ENCODE assay signal across 11 cellular contexts in genomic region chr15:34435658-34436057, GRCh38. TPM values are rescaled to one million over a fixed set of nuclear protein-coding genes. Genes with fewer than 3 reads are reported as not detected.
A peak's percentile ranks its signal among the peaks of the same experiment; 100 is the strongest.
DNase-seq lines count a peak whose midpoint lies in the region; ATAC-seq, FAIRE-seq and TF ChIP-seq lines count a peak whose summit lies in the region.
"Had no signal": no experiment of that assay in that cellular context is flagged by ENCODE, and none has a peak within 500 bp of the region (broad histone marks: within the 10 kb centered on the region; RNA-seq: fewer than 3 reads in every experiment).

No MANE protein-coding gene starts in this region.

- no peak for FAIRE-seq in GM12892 (lab: Jason Lieb, UNC)
- FAIRE-seq: GM12891 had no signal

- no peak overlapping the region for H3K4ac ChIP-seq in H9 (ENCODE audit: low read depth, low read length)

- H3K56ac ChIP-seq in H9 (ENCODE audit: insufficient read length, low read depth, low read length), result no peak overlapping the region

- H3K79me2 ChIP-seq in H9 (ENCODE audit: insufficient read depth, low read length), result no peaks in the 10 kb centered on the region

- H3K27ac Mint-ChIP-seq in H9, result no peak overlapping the region; a peak in 1 of 7 replicates
- peak overlapping the region; percentile 64 to 68 for H3K27ac Mint-ChIP-seq in natural killer cell treated with Interleukin-12 subunit alpha and Interleukin-12 subunit beta and Interleukin-15 and Interleukin-18, amount 100 ng/mL, for 72 hours

- H3K4me1 Mint-ChIP-seq in H9, result peaks cover 5 to 11% of the 10 kb centered on the region in 2 experiments; a peak in 3 of 4 replicates
- H3K4me1 Mint-ChIP-seq in natural killer cell treated with Interleukin-12 subunit alpha and Interleukin-12 subunit beta and Interleukin-15 and Interleukin-18, amount 100 ng/mL, for 72 hours (ENCODE audit: low read depth in 2 of 2), result peaks cover 24 to 28% of the 10 kb centered on the region in 2 donors

- peaks cover 3% of the 10 kb centered on the region in 2 experiments; a peak in 2 of 5 replicates for H3K9me3 Mint-ChIP-seq in H9
- H3K9me3 Mint-ChIP-seq in natural killer cell treated with Interleukin-12 subunit alpha and Interleukin-12 subunit beta and Interleukin-15 and Interleukin-18, amount 100 ng/mL, for 72 hours, result no peaks in the 10 kb centered on the region

- no peak overlapping the region for H3K18ac ChIP-seq in H9 (ENCODE audit: insufficient read length, low read depth, low read length)

- no peak overlapping the region for H3K27ac ChIP-seq in BLaER1
- H3K27ac ChIP-seq in H9 (ENCODE audit: insufficient read length, low read depth, low read length), result no peak overlapping the region
- H3K27ac ChIP-seq: WERI-Rb-1 had no signal

- no peak overlapping the region for H2BK15ac ChIP-seq in H9 (ENCODE audit: low read depth, low read length)

- peaks cover 39% of the 10 kb centered on the region for H3K27me3 Mint-ChIP-seq in H9 (ENCODE audit: low read depth)
- peaks cover 0 to 7% of the 10 kb centered on the region in 2 donors for H3K27me3 Mint-ChIP-seq in natural killer cell treated with Interleukin-12 subunit alpha and Interleukin-12 subunit beta and Interleukin-15 and Interleukin-18, amount 100 ng/mL, for 72 hours

- no peak for TF ChIP-seq CTCF in H9 (conservative IDR thresholded peaks at IDR 0.05)

- WGBS in H9 (ENCODE audit: extremely low coverage, insufficient read length, low lambda C conversion rate), result no CpG with 5 or more reads among the region's 11 CpGs

- no peak overlapping the region for H2AFZ ChIP-seq in H9 (ENCODE audit: low read length)

- H3K4me3 ChIP-seq in BLaER1 (peak overlapping the region; percentile 73; the same call in 1 of the 2 replicates), adipocyte (ENCODE audit: low read length) (peak overlapping the region; percentile 83)

- H3K27me3 ChIP-seq in BLaER1, result no peaks in the 10 kb centered on the region
- no peaks in the 10 kb centered on the region; the same call in 1 of the 2 replicates for H3K27me3 ChIP-seq in H9 (ENCODE audit: insufficient read depth, low read length)
- H3K27me3 ChIP-seq in adipocyte (replicated peaks; ENCODE audit: control insufficient read depth, insufficient read depth, low read length), result no peaks in the 10 kb centered on the region

- DNase-seq in H9 (no peak), adipocyte (ENCODE audit: low read depth) (no peak), NCI-H187 (lab: John Stamatoyannopoulos, UW) (no peak), GM12892 (ENCODE audit: insufficient read length) (no peak)
- DNase-seq in natural killer cell treated with Interleukin-12 subunit alpha and Interleukin-12 subunit beta and Interleukin-15 and Interleukin-18, amount 100 ng/mL, for 72 hours (ENCODE audit: low spot score), result no peak
- DNase-seq in activated CD4-positive, alpha-beta T cell treated with anti-CD3 and anti-CD28 coated beads for 1 hour, result no peak
- DNase-seq: NCI-H1436 had no signal

- H4K5ac ChIP-seq in H9 (ENCODE audit: insufficient read length, low read depth, low read length), result no peak overlapping the region

- no peak overlapping the region for H2BK20ac ChIP-seq in H9 (ENCODE audit: low read depth, low read length, poor library complexity, severe bottlenecking)

- no peak overlapping the region for H2BK12ac ChIP-seq in H9 (ENCODE audit: insufficient read length, low read depth, low read length)

- H4K8ac ChIP-seq in H9 (replicated peaks; ENCODE audit: insufficient read length, low read depth, low read length), result no peak overlapping the region

- H3K4me2 ChIP-seq in BLaER1 (peak overlapping the region; percentile 79), H9 (ENCODE audit: insufficient read depth, insufficient read length, low read length) (no peak overlapping the region)

- H3K4me3 Mint-ChIP-seq in H9, result peak overlapping the region; percentile 69 to 72; a peak in 4 of 5 replicates
- peak overlapping the region; percentile 86 for H3K4me3 Mint-ChIP-seq in natural killer cell treated with Interleukin-12 subunit alpha and Interleukin-12 subunit beta and Interleukin-15 and Interleukin-18, amount 100 ng/mL, for 72 hours

- H3K4me1 ChIP-seq in BLaER1 (peaks cover 12% of the 10 kb centered on the region), H9 (ENCODE audit: insufficient read depth, low read length) (no peaks in the 10 kb centered on the region), adipocyte (ENCODE audit: control insufficient read depth, insufficient read depth, low read length) (no peaks in the 10 kb centered on the region)

- no peak overlapping the region for H3K23ac ChIP-seq in H9 (ENCODE audit: insufficient read length, low read depth, low read length)

- H3K23me2 ChIP-seq in H9 (ENCODE audit: insufficient read length, low read depth, low read length, poor library complexity, severe bottlenecking), result peaks cover 3% of the 10 kb centered on the region

- H2BK120ac ChIP-seq in H9 (ENCODE audit: low read depth, low read length, poor library complexity, severe bottlenecking), result no peak overlapping the region

- peaks cover 2 to 32% (median 29%) of the 10 kb centered on the region in 3 experiments; a peak in 6 of 7 replicates for H3K36me3 Mint-ChIP-seq in H9 (ENCODE audit: insufficient read depth in 1 of 3, low read depth in 3 of 3)
- H3K36me3 Mint-ChIP-seq in natural killer cell treated with Interleukin-12 subunit alpha and Interleukin-12 subunit beta and Interleukin-15 and Interleukin-18, amount 100 ng/mL, for 72 hours, result peaks cover 16% of the 10 kb centered on the region

- ATAC-seq in natural killer cell treated with Interleukin-12 subunit alpha and Interleukin-12 subunit beta and Interleukin-15 and Interleukin-18, amount 100 ng/mL, for 72 hours, result no peak
- no peak for ATAC-seq in HG02759 (IDR thresholded peaks at IDR 0.05; ENCODE audit: unreplicated experiment)

- H3T11ph ChIP-seq in H9 (ENCODE audit: low read length), result no peak overlapping the region

- H2AK5ac ChIP-seq in H9 (ENCODE audit: insufficient read length, low read length), result no peak overlapping the region

- H3K9ac ChIP-seq in BLaER1, result peak overlapping the region; percentile 80
- H3K9ac ChIP-seq in H9 (ENCODE audit: extremely low read depth, insufficient read length, low read length), result no peak overlapping the region
- no peak overlapping the region for H3K9ac ChIP-seq in adipocyte (ENCODE audit: low read length)

- TF ChIP-seq POLR2A in GM12892 (IDR thresholded peaks at IDR 0.05; ENCODE audit: low read depth, low read length), result no peak

- H3K36me3 ChIP-seq in BLaER1 (peaks cover 33% of the 10 kb centered on the region), adipocyte (ENCODE audit: control insufficient read depth, insufficient read depth, low read length, severe bottlenecking) (no peaks in the 10 kb centered on the region)

- H4K91ac ChIP-seq in H9 (ENCODE audit: insufficient read length, low read depth, low read length), result no peak overlapping the region

- H4K20me1 ChIP-seq in BLaER1 (peaks cover 38% of the 10 kb centered on the region), H9 (ENCODE audit: control insufficient read depth, insufficient read depth, insufficient read length) (no peaks in the 10 kb centered on the region)

- H2BK5ac ChIP-seq in H9 (ENCODE audit: insufficient read length, low read length), result no peak overlapping the region

- no peak overlapping the region for H3K14ac ChIP-seq in H9 (ENCODE audit: insufficient read depth, low read length)

- no peaks in the 10 kb centered on the region for H3K79me1 ChIP-seq in H9 (ENCODE audit: insufficient read depth, low read depth, low read length, poor library complexity, severe bottlenecking)

- H3K9me3 ChIP-seq in BLaER1, result no peaks in the 10 kb centered on the region
- H3K9me3 ChIP-seq in H9 (ENCODE audit: control insufficient read depth, low read depth, low read length), result no peaks in the 10 kb centered on the region
- H3K9me3 ChIP-seq in adipocyte (ENCODE audit: control insufficient read depth, low read length), result no peaks in the 10 kb centered on the region

RNA-seq across cellular contexts. Expression of gene GOLGA8A, which starts 1.9 kb away (rescaled TPM):
- 56.3 and 58.8 TPM in 2 replicates for total RNA-seq in H9 (2021)
- total RNA-seq in natural killer cell treated with Interleukin-12 subunit alpha and Interleukin-12 subunit beta and Interleukin-15 and Interleukin-18, amount 100 ng/mL, for 72 hours, result 100 to 1,000 TPM; 228 to 360 TPM
- polyA plus RNA-seq in GM12892 (2012; ENCODE audit: missing spikeins), result 171 TPM

Comparison
In these comparisons a context has a peak if more than half of its experiments do, and no peak if none do; other contexts are left out.
1. H3K27ac Mint-ChIP-seq: peak in natural killer cell treated with Interleukin-12 subunit alpha and Interleukin-12 subunit beta and Interleukin-15 and Interleukin-18, amount 100 ng/mL, for 72 hours (2 of 2); none in H9 (0 of 3).